9 cellular contexts compared by ENCODE assay signal in the genomic region with DNA sequence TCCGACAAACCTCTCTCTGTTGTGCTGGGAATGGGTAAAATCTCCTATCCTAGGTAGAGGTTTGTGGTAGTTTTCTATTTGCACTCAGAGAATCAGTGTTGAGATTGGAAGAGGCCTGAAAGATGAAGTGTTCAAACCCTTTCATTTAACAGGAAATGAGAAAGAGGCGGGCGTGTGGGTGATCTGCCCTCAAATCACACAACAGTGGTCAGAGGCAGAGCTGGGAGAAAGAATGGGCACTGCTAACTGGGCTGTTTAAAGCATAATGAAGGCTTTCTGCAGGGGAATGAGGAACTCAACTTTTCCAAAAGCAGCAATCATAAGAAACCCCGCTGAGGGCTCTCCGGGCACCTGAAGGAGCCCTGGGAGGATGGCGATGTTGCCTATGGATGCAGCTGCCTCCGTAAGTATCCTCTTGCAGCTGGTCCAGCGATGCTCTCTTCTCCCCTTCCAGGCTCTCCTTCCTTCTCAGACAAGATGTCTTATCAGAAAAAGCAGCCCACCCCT. TPM values are rescaled to one million over a fixed set of nuclear protein-coding genes. Genes with fewer than 3 reads are reported as not detected.
DNase-seq lines count a peak whose midpoint lies in the region; ATAC-seq and TF ChIP-seq lines count a peak whose summit lies in the region.
"Had no signal": no experiment of that assay in that cellular context is flagged by ENCODE, and none has a peak within 500 bp of the region (broad histone marks: within the 10 kb centered on the region; RNA-seq: fewer than 3 reads in every experiment).

No MANE protein-coding gene starts in this region.

- no peaks in the 10 kb centered on the region for H3K36me3 ChIP-seq in stomach

- H3K4me3 ChIP-seq in fibroblast of mammary gland (ENCODE audit: control insufficient read depth, low read depth, low read length) (no peak overlapping the region), stomach (peak overlapping the region; percentile 46 to 66 (median 54))

- no peaks in the 10 kb centered on the region for H3K9me3 Mint-ChIP-seq in T-helper 1 cell treated with Interleukin-12 subunit alpha and Interleukin-12 subunit beta and Interleukin-4 antibody, amounts not matched to agents 30 μg/mL and 1 μg/mL, for 36 hours
- H3K9me3 Mint-ChIP-seq in T-helper 2 cell treated with Interferon-gamma antibody and Interleukin-4, amounts not matched to agents 5 μg/mL and 100 μg/mL, for 36 hours, result no peaks in the 10 kb centered on the region

- ATAC-seq in HG02588 (IDR thresholded peaks at IDR 0.05; ENCODE audit: unreplicated experiment), result no peak

- intact Hi-C loops in stomach (cut with DNase I; ENCODE audit: low total_unique reads), result no loop called here

- H3K27me3 ChIP-seq in stomach, result peaks cover 0 to 74% (median 45%) of the 10 kb centered on the region in 3 donors

- TF ChIP-seq EP300 in stomach (IDR thresholded peaks at IDR 0.05), result no peak

- H3K36me3 Mint-ChIP-seq in T-helper 1 cell treated with Interleukin-12 subunit alpha and Interleukin-12 subunit beta and Interleukin-4 antibody, amounts not matched to agents 30 μg/mL and 1 μg/mL, for 36 hours (ENCODE audit: low read depth), result peaks cover 3% of the 10 kb centered on the region
- no peaks in the 10 kb centered on the region for H3K36me3 Mint-ChIP-seq in T-helper 2 cell treated with Interferon-gamma antibody and Interleukin-4, amounts not matched to agents 5 μg/mL and 100 μg/mL, for 36 hours (ENCODE audit: low read depth)

- no peaks in the 10 kb centered on the region for H3K9me3 ChIP-seq in stomach

- WGBS in stomach, 5 donors, result 36 to 56% (median 47%) methylated on average over 8 of the region's 8 CpGs

- peaks cover 63% of the 10 kb centered on the region for H3K27me3 Mint-ChIP-seq in T-helper 1 cell treated with Interleukin-12 subunit alpha and Interleukin-12 subunit beta and Interleukin-4 antibody, amounts not matched to agents 30 μg/mL and 1 μg/mL, for 36 hours (ENCODE audit: low read depth)
- peaks cover 64% of the 10 kb centered on the region for H3K27me3 Mint-ChIP-seq in T-helper 2 cell treated with Interferon-gamma antibody and Interleukin-4, amounts not matched to agents 5 μg/mL and 100 μg/mL, for 36 hours (ENCODE audit: low read depth)

- no peak overlapping the region for H3K27ac ChIP-seq in stomach

- DNase-seq in T-helper 1 cell (no peak), fibroblast of mammary gland (ENCODE audit: low read depth) (peak; percentile 2), stomach (no peak), NCI-H1694 treated with DMSO at 0.1 percent for 48 hours (lab: John Stamatoyannopoulos, UW) (no peak)
- peak; percentile 27 for DNase-seq in T-helper 2 cell treated with Interferon-gamma antibody and Interleukin-4, amounts not matched to agents 5 μg/mL and 100 μg/mL, for 36 hours (ENCODE audit: low spot score)
- DNase-seq in activated effector memory CD4-positive, alpha-beta T cell treated with Interleukin-2 at 50 U/mL for 16 hours, result no peak

- peak overlapping the region; percentile 49 for H3K4me3 Mint-ChIP-seq in T-helper 1 cell treated with Interleukin-12 subunit alpha and Interleukin-12 subunit beta and Interleukin-4 antibody, amounts not matched to agents 30 μg/mL and 1 μg/mL, for 36 hours
- peak overlapping the region; percentile 46 for H3K4me3 Mint-ChIP-seq in T-helper 2 cell treated with Interferon-gamma antibody and Interleukin-4, amounts not matched to agents 5 μg/mL and 100 μg/mL, for 36 hours

- TF ChIP-seq CTCF in fibroblast of mammary gland (conservative IDR thresholded peaks at IDR 0.05; ENCODE audit: control insufficient read depth, insufficient read depth, low read depth, low read length) (no peak), stomach (IDR thresholded peaks at IDR 0.05) (no peak)

- H3K27ac Mint-ChIP-seq in T-helper 1 cell treated with Interleukin-12 subunit alpha and Interleukin-12 subunit beta and Interleukin-4 antibody, amounts not matched to agents 30 μg/mL and 1 μg/mL, for 36 hours, result peak overlapping the region; percentile 5
- H3K27ac Mint-ChIP-seq in T-helper 2 cell treated with Interferon-gamma antibody and Interleukin-4, amounts not matched to agents 5 μg/mL and 100 μg/mL, for 36 hours, result peak overlapping the region; percentile 37

- TF ChIP-seq POLR2A in stomach (IDR thresholded peaks at IDR 0.05), result no peak

- peaks cover 24% of the 10 kb centered on the region for H3K4me1 Mint-ChIP-seq in T-helper 1 cell treated with Interleukin-12 subunit alpha and Interleukin-12 subunit beta and Interleukin-4 antibody, amounts not matched to agents 30 μg/mL and 1 μg/mL, for 36 hours (ENCODE audit: low read depth)
- peaks cover 13% of the 10 kb centered on the region for H3K4me1 Mint-ChIP-seq in T-helper 2 cell treated with Interferon-gamma antibody and Interleukin-4, amounts not matched to agents 5 μg/mL and 100 μg/mL, for 36 hours (ENCODE audit: low read depth)

- H3K4me1 ChIP-seq in stomach, result peaks cover 13 to 21% (median 19%) of the 10 kb centered on the region in 4 donors

RNA-seq across cellular contexts. Expression of a gene that starts 1.0 kb away (rescaled TPM):
- total RNA-seq in stomach, result not detected
- not detected for polyA plus RNA-seq in stomach
- total RNA-seq: left cardiac atrium had no signal

RNA-seq across cellular contexts. Expression of a gene that starts 43.1 kb away (rescaled TPM):
- not detected for total RNA-seq in stomach
- polyA plus RNA-seq in stomach, result not detected
- total RNA-seq: left cardiac atrium had no signal

RNA-seq across cellular contexts. Expression of a gene that starts 52.2 kb away (rescaled TPM):
- total RNA-seq in stomach, result not detected
- polyA plus RNA-seq in stomach, result 1 to 10 TPM in 1 of 3 donors, not detected in 2; 1.6 TPM
- total RNA-seq: left cardiac atrium had no signal

RNA-seq across cellular contexts. Expression of a gene that starts 57.3 kb away (rescaled TPM):
- total RNA-seq in stomach, result not detected
- not detected for polyA plus RNA-seq in stomach
- total RNA-seq: left cardiac atrium had no signal

Comparison
In these comparisons a context has a peak if more than half of its experiments do, and no peak if none do; other contexts are left out.
1. DNase-seq: peak in T-helper 2 cell treated with Interferon-gamma antibody and Interleukin-4, amounts not matched to agents 5 μg/mL and 100 μg/mL, for 36 hours (single experiment) and fibroblast of mammary gland (single experiment); none in T-helper 1 cell (0 of 5), stomach (single experiment), activated effector memory CD4-positive, alpha-beta T cell treated with Interleukin-2 at 50 U/mL for 16 hours (single experiment) and NCI-H1694 treated with DMSO at 0.1 percent for 48 hours (single experiment).